ENCODE assay signal across 1 cellular context in the genomic region with DNA sequence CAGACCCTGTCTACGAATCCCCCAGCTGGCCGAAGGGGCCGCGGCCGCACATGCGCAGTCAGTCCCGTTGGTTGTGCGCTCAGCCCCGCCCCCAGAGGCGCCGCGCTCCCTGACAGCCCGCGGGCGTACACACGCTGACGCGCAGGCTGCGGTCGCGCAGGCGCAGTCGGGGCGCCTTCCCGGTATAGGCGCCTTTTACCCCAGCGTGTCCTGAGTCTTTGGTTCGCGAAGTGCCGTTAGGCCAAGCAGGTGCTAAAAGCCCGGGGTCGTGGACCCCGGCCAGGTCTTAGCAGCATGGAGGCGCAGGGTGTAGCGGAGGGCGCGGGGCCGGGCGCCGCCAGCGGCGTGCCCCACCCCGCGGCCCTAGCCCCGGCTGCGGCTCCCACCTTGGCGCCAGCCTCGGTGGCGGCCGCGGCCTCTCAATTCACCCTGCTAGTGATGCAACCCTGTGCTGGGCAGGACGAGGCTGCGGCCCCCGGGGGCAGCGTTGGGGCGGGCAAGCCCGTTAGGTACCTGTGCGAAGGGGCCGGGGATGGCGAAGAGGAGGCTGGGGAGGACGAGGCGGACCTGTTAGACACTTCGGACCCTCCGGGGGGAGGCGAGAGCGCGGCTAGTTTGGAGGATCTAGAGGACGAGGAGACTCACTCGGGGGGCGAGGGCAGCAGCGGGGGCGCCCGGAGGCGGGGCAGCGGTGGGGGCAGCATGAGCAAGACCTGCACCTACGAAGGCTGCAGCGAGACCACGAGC.
TF ChIP-seq lines count a peak whose summit lies in the region.

A gene with protein sequence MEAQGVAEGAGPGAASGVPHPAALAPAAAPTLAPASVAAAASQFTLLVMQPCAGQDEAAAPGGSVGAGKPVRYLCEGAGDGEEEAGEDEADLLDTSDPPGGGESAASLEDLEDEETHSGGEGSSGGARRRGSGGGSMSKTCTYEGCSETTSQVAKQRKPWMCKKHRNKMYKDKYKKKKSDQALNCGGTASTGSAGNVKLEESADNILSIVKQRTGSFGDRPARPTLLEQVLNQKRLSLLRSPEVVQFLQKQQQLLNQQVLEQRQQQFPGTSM (plus strand): TSS at position 159 of the 747 bp plus-strand sequence. CDS start 136 bp downstream, at position 295.

TF ChIP-seq in K562, 482 proteins besides CTCF, POLR2A, EP300 and RAD21 (continued from another document and continues in another):
- TF ChIP-seq, protein P1, sequence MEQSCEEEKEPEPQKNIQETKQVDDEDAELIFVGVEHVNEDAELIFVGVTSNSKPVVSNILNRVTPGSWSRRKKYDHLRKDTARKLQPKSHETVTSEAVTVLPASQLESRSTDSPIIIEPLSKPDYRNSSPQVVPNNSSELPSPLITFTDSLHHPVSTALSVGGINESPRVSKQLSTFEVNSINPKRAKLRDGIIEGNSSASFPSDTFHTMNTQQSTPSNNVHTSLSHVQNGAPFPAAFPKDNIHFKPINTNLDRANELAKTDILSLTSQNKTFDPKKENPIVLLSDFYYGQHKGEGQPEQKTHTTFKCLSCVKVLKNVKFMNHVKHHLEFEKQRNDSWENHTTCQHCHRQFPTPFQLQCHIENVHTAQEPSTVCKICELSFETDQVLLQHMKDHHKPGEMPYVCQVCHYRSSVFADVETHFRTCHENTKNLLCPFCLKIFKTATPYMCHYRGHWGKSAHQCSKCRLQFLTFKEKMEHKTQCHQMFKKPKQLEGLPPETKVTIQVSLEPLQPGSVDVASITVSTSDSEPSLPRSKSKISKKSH (CRISPR knock-in tag; IDR thresholded peaks at IDR 0.05): no peak
- TF ChIP-seq RAD51 (IDR thresholded peaks at IDR 0.05; ENCODE audit: borderline replicate concordance, low read depth) (no peak), RBM15 (IDR thresholded peaks at IDR 0.05; ENCODE audit: insufficient read depth, low read length) (no peak), NR4A1 (CRISPR knock-in tag; IDR thresholded peaks at IDR 0.05) (no peak), NR4A1 (tag; IDR thresholded peaks at IDR 0.05) (no peak), ZNF253 (CRISPR knock-in tag; conservative IDR thresholded peaks at IDR 0.05) (no peak), ZNF589 (CRISPR knock-in tag; IDR thresholded peaks at IDR 0.05; ENCODE audit: low read depth) (no peak), NR3C1 (CRISPR knock-in tag; IDR thresholded peaks at IDR 0.05) (no peak), E2F3 (CRISPR knock-in tag; IDR thresholded peaks at IDR 0.05) (peak; percentile 71; the same call in 1 of the 2 replicates), LCOR (CRISPR knock-in tag; IDR thresholded peaks at IDR 0.05) (no peak), ZBTB7A (IDR thresholded peaks at IDR 0.05; ENCODE audit: borderline replicate concordance, control insufficient read depth, low read depth, low read length) (no peak), ZNF551 (CRISPR knock-in tag; IDR thresholded peaks at IDR 0.05) (no peak), NFYB (IDR thresholded peaks at IDR 0.05; ENCODE audit: extremely low read depth, insufficient read length) (no peak), PHTF2 (CRISPR knock-in tag; IDR thresholded peaks at IDR 0.05) (no peak), SRSF7 (optimal IDR thresholded peaks at IDR 0.05; ENCODE audit: low read depth, low read length) (no peak), EGR1 (conservative IDR thresholded peaks at IDR 0.05) (peak; percentile 13; the same call in 1 of the 2 replicates), NBN (IDR thresholded peaks at IDR 0.05; ENCODE audit: low read depth) (no peak), TOE1 (IDR thresholded peaks at IDR 0.05; ENCODE audit: borderline replicate concordance) (no peak), TOE1 (CRISPR knock-in tag; IDR thresholded peaks at IDR 0.05; ENCODE audit: borderline replicate concordance, low read depth) (no peak), ATF1 (CRISPR knock-in tag; IDR thresholded peaks at IDR 0.05) (no peak), ATF1 (tag; IDR thresholded peaks at IDR 0.05) (peak; percentile 69), ZKSCAN8 (CRISPR knock-in tag; IDR thresholded peaks at IDR 0.05) (no peak), YBX1 (IDR thresholded peaks at IDR 0.05) (no peak), SAP30 (IDR thresholded peaks at IDR 0.05; ENCODE audit: borderline replicate concordance, insufficient read depth, low read depth, low read length, poor library complexity, severe bottlenecking) (no peak), HDAC6 (IDR thresholded peaks at IDR 0.05; ENCODE audit: low read depth, low read length) (no peak), ZNF561 (CRISPR knock-in tag; conservative IDR thresholded peaks at IDR 0.05) (no peak), L3MBTL2 (IDR thresholded peaks at IDR 0.05) (0 out of 2 replicates have a peak, but pooled peaks have one; percentile 55), PURB (CRISPR knock-in tag; IDR thresholded peaks at IDR 0.05; ENCODE audit: low read depth) (no peak), KDM4B (IDR thresholded peaks at IDR 0.05; ENCODE audit: borderline replicate concordance in 2 of 2, low read depth in 1 of 2) (no peak), CHD2 (IDR thresholded peaks at IDR 0.05; ENCODE audit: low read depth, low read length) (no peak), DDX20 (tag; IDR thresholded peaks at IDR 0.05; ENCODE audit: low read depth) (no peak), MCM5 (IDR thresholded peaks at IDR 0.05; ENCODE audit: low read depth) (no peak), DMBX1 (CRISPR knock-in tag; IDR thresholded peaks at IDR 0.05; ENCODE audit: borderline replicate concordance) (no peak), JUN (IDR thresholded peaks at IDR 0.05; ENCODE audit: borderline replicate concordance, low read depth, low read length) (no peak), JUN (CRISPR knock-in tag; IDR thresholded peaks at IDR 0.05; ENCODE audit: borderline replicate concordance) (no peak), ZNF584 (CRISPR knock-in tag; IDR thresholded peaks at IDR 0.05; ENCODE audit: low read depth) (no peak), ELF2 (CRISPR knock-in tag; IDR thresholded peaks at IDR 0.05) (no peak), ZNF184 (CRISPR knock-in tag; IDR thresholded peaks at IDR 0.05) (no peak), NCOA1 (IDR thresholded peaks at IDR 0.05; ENCODE audit: low read depth) (no peak), ZNF217 (CRISPR knock-in tag; IDR thresholded peaks at IDR 0.05) (no peak), KDM5B (IDR thresholded peaks at IDR 0.05; ENCODE audit: insufficient replicate concordance, low read depth, low read length) (no peak), SNIP1 (IDR thresholded peaks at IDR 0.05; ENCODE audit: low read depth) (no peak)
- TF ChIP-seq, protein P2, sequence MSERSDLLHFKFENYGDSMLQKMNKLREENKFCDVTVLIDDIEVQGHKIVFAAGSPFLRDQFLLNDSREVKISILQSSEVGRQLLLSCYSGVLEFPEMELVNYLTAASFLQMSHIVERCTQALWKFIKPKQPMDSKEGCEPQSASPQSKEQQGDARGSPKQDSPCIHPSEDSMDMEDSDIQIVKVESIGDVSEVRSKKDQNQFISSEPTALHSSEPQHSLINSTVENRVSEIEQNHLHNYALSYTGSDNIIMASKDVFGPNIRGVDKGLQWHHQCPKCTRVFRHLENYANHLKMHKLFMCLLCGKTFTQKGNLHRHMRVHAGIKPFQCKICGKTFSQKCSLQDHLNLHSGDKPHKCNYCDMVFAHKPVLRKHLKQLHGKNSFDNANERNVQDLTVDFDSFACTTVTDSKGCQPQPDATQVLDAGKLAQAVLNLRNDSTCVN (CRISPR knock-in tag; IDR thresholded peaks at IDR 0.05): no peak
- TF ChIP-seq, protein P3, sequence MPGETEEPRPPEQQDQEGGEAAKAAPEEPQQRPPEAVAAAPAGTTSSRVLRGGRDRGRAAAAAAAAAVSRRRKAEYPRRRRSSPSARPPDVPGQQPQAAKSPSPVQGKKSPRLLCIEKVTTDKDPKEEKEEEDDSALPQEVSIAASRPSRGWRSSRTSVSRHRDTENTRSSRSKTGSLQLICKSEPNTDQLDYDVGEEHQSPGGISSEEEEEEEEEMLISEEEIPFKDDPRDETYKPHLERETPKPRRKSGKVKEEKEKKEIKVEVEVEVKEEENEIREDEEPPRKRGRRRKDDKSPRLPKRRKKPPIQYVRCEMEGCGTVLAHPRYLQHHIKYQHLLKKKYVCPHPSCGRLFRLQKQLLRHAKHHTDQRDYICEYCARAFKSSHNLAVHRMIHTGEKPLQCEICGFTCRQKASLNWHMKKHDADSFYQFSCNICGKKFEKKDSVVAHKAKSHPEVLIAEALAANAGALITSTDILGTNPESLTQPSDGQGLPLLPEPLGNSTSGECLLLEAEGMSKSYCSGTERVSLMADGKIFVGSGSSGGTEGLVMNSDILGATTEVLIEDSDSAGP (CRISPR knock-in tag; IDR thresholded peaks at IDR 0.05): no peak
- TF ChIP-seq, protein P4, sequence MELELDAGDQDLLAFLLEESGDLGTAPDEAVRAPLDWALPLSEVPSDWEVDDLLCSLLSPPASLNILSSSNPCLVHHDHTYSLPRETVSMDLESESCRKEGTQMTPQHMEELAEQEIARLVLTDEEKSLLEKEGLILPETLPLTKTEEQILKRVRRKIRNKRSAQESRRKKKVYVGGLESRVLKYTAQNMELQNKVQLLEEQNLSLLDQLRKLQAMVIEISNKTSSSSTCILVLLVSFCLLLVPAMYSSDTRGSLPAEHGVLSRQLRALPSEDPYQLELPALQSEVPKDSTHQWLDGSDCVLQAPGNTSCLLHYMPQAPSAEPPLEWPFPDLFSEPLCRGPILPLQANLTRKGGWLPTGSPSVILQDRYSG (tag; conservative IDR thresholded peaks at IDR 0.05; ENCODE audit: low read depth): no peak
- TF ChIP-seq, protein P5, sequence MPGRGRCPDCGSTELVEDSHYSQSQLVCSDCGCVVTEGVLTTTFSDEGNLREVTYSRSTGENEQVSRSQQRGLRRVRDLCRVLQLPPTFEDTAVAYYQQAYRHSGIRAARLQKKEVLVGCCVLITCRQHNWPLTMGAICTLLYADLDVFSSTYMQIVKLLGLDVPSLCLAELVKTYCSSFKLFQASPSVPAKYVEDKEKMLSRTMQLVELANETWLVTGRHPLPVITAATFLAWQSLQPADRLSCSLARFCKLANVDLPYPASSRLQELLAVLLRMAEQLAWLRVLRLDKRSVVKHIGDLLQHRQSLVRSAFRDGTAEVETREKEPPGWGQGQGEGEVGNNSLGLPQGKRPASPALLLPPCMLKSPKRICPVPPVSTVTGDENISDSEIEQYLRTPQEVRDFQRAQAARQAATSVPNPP (IDR thresholded peaks at IDR 0.05; ENCODE audit: borderline replicate concordance, insufficient read depth, insufficient read length): no peak
- TF ChIP-seq, protein P6, sequence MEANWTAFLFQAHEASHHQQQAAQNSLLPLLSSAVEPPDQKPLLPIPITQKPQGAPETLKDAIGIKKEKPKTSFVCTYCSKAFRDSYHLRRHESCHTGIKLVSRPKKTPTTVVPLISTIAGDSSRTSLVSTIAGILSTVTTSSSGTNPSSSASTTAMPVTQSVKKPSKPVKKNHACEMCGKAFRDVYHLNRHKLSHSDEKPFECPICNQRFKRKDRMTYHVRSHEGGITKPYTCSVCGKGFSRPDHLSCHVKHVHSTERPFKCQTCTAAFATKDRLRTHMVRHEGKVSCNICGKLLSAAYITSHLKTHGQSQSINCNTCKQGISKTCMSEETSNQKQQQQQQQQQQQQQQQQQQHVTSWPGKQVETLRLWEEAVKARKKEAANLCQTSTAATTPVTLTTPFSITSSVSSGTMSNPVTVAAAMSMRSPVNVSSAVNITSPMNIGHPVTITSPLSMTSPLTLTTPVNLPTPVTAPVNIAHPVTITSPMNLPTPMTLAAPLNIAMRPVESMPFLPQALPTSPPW (CRISPR knock-in tag; IDR thresholded peaks at IDR 0.05): peak; percentile 11; the same call in 1 of the 2 replicates
- TF ChIP-seq, protein P7, sequence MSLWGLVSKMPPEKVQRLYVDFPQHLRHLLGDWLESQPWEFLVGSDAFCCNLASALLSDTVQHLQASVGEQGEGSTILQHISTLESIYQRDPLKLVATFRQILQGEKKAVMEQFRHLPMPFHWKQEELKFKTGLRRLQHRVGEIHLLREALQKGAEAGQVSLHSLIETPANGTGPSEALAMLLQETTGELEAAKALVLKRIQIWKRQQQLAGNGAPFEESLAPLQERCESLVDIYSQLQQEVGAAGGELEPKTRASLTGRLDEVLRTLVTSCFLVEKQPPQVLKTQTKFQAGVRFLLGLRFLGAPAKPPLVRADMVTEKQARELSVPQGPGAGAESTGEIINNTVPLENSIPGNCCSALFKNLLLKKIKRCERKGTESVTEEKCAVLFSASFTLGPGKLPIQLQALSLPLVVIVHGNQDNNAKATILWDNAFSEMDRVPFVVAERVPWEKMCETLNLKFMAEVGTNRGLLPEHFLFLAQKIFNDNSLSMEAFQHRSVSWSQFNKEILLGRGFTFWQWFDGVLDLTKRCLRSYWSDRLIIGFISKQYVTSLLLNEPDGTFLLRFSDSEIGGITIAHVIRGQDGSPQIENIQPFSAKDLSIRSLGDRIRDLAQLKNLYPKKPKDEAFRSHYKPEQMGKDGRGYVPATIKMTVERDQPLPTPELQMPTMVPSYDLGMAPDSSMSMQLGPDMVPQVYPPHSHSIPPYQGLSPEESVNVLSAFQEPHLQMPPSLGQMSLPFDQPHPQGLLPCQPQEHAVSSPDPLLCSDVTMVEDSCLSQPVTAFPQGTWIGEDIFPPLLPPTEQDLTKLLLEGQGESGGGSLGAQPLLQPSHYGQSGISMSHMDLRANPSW (CRISPR knock-in tag; IDR thresholded peaks at IDR 0.05): no peak
- TF ChIP-seq, protein P8, sequence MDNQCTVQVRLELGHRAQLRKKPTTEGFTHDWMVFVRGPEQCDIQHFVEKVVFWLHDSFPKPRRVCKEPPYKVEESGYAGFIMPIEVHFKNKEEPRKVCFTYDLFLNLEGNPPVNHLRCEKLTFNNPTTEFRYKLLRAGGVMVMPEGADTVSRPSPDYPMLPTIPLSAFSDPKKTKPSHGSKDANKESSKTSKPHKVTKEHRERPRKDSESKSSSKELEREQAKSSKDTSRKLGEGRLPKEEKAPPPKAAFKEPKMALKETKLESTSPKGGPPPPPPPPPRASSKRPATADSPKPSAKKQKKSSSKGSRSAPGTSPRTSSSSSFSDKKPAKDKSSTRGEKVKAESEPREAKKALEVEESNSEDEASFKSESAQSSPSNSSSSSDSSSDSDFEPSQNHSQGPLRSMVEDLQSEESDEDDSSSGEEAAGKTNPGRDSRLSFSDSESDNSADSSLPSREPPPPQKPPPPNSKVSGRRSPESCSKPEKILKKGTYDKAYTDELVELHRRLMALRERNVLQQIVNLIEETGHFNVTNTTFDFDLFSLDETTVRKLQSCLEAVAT (IDR thresholded peaks at IDR 0.05): no peak
- TF ChIP-seq, protein P9, sequence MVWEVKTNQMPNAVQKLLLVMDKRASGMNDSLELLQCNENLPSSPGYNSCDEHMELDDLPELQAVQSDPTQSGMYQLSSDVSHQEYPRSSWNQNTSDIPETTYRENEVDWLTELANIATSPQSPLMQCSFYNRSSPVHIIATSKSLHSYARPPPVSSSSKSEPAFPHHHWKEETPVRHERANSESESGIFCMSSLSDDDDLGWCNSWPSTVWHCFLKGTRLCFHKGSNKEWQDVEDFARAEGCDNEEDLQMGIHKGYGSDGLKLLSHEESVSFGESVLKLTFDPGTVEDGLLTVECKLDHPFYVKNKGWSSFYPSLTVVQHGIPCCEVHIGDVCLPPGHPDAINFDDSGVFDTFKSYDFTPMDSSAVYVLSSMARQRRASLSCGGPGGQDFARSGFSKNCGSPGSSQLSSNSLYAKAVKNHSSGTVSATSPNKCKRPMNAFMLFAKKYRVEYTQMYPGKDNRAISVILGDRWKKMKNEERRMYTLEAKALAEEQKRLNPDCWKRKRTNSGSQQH (CRISPR knock-in tag; IDR thresholded peaks at IDR 0.05): no peak
